23 cellular contexts compared by ENCODE assay signal in the genomic region with DNA sequence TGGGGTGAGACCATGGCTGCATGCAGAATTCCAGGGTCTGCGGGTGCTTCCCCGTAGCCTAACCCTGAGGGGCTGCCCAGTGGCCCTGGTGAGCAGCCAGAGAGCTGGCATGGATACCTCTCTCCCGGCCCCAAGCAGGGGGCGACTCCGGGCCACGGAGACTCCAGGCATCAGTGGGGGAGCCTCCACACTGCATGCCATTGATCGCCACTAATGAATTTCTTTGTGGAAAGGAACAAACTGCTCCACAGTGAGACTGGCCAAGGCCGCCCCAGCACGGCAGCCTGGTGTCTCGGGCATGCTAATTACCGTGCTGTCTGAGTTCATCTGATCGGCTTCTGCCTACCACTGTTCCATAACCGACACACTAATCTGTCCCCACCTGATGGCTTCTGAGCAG.
DNase-seq lines count a peak whose midpoint lies in the region; ATAC-seq and TF ChIP-seq lines count a peak whose summit lies in the region.
"Had no signal": no experiment of that assay in that cellular context is flagged by ENCODE, and none has a peak within 500 bp of the region (broad histone marks: within the 10 kb centered on the region; RNA-seq: fewer than 3 reads in every experiment).

No MANE protein-coding gene starts in this region.

- H3K27ac ChIP-seq in SK-N-SH (ENCODE audit: low read depth in 2 of 2, low read length in 1 of 2) (no peak overlapping the region; a peak in 1 of 4 replicates), layer of hippocampus (ENCODE audit: low read depth, low read length) (peak overlapping the region; percentile 44), coronary artery (no peak overlapping the region)
- H3K27ac ChIP-seq: epithelial cell of prostate, psoas muscle had no signal

- no peaks in the 10 kb centered on the region for H3K9me3 ChIP-seq in SK-N-SH
- H3K9me3 ChIP-seq: psoas muscle had no signal

- H3K4me1 ChIP-seq in SK-N-SH (ENCODE audit: control insufficient read depth in 1 of 2, insufficient read depth in 2 of 2, low read depth in 1 of 2, low read length in 1 of 2) = peaks cover 0 to 5% of the 10 kb centered on the region in 2 experiments; a peak in 2 of 4 replicates
- H3K4me1 ChIP-seq: psoas muscle had no signal

- H3K79me2 ChIP-seq in SK-N-SH (ENCODE audit: insufficient read depth) = no peaks in the 10 kb centered on the region

- TF ChIP-seq RAD21 in SK-N-SH (IDR thresholded peaks at IDR 0.05; ENCODE audit: low read length) = peak; percentile 20; the same call in 1 of the 2 replicates

- H3K4me3 Mint-ChIP-seq in brain = peak overlapping the region in 2 of 5 experiments; percentile 3 to 71
- H3K4me3 Mint-ChIP-seq: activated naive CD8-positive, alpha-beta T cell treated with anti-CD3 and anti-CD28 coated beads for 36 hours; activated T-cell treated with anti-CD3 and anti-CD28 coated beads, Interleukin-2, amount 50 U/mL, for 72 hours; B cell; memory B cell; naive thymus-derived CD8-positive, alpha-beta T cell; stimulated activated naive CD8-positive, alpha-beta T cell treated with anti-CD3 and anti-CD28 coated beads, Interleukin-15, Interleukin-2, amounts not matched to agents 100 ng/mL and 50 ng/mL, for 24 hours had no signal

- no peak for TF ChIP-seq POLR2A in lower leg skin (IDR thresholded peaks at IDR 0.05)

- peaks cover 3% of the 10 kb centered on the region for H3K27me3 Mint-ChIP-seq in brain

- H3K9me2 ChIP-seq in SK-N-SH = no peaks in the 10 kb centered on the region

- peak overlapping the region in 3 of 5 experiments; percentile 53 to 67 (median 54) for H3K27ac Mint-ChIP-seq in brain
- H3K27ac Mint-ChIP-seq: activated naive CD8-positive, alpha-beta T cell treated with anti-CD3 and anti-CD28 coated beads for 36 hours; activated T-cell treated with anti-CD3 and anti-CD28 coated beads, Interleukin-2, amount 50 U/mL, for 72 hours; B cell; memory B cell; stimulated activated naive CD8-positive, alpha-beta T cell treated with anti-CD3 and anti-CD28 coated beads, Interleukin-15, Interleukin-2, amounts not matched to agents 100 ng/mL and 50 ng/mL, for 24 hours had no signal

- CTCF ChIA-PET in SK-N-SH (lab: Yijun Ruan, JAX) = interaction anchor here (1.0 to 1.3 kb wide), 3 partner anchors 150 to 194 kb away, joined by 3 read pairs; no protein-coding TSS in a partner anchor

- peak; percentile 46 for DNase-seq in SK-N-SH
- DNase-seq in superior temporal gyrus (ENCODE audit: extremely low spot score) = peak; percentile 91
- DNase-seq in coronary artery (ENCODE audit: low spot score) = no peak
- DNase-seq in lower leg skin (ENCODE audit: low spot score in 2 of 2) = no peak
- DNase-seq: 8988T; activated naive CD8-positive, alpha-beta T cell treated with anti-CD3 and anti-CD28 coated beads for 36 hours; activated T-cell treated with anti-CD3 and anti-CD28 coated beads, Interleukin-2, amount 50 U/mL, for 72 hours; COR-L47; naive thymus-derived CD8-positive, alpha-beta T cell; NCI-H1105 treated with DMSO at 0.1 percent for 48 hours; NCI-H2081; NCI-H510A; psoas muscle; stimulated activated CD4-positive, alpha-beta T cell treated with anti-CD3 and anti-CD28 coated beads, Interleukin-4, amount 100 ng/mL, for 24 hours; T1000 had no signal

- H3K4me1 Mint-ChIP-seq in brain = peaks cover 19% of the 10 kb centered on the region
- H3K4me1 Mint-ChIP-seq: activated naive CD8-positive, alpha-beta T cell treated with anti-CD3 and anti-CD28 coated beads for 36 hours; B cell; memory B cell; naive thymus-derived CD8-positive, alpha-beta T cell had no signal

- no peaks in the 10 kb centered on the region for H3K36me3 Mint-ChIP-seq in brain
- H3K36me3 Mint-ChIP-seq: activated naive CD8-positive, alpha-beta T cell treated with anti-CD3 and anti-CD28 coated beads for 36 hours; memory B cell; naive thymus-derived CD8-positive, alpha-beta T cell had no signal

- H3F3A ChIP-seq in SK-N-SH (replicated peaks; ENCODE audit: insufficient read depth) = no peaks in the 10 kb centered on the region

- no peaks in the 10 kb centered on the region for H3K36me3 ChIP-seq in SK-N-SH (replicated peaks in 1 of 2; ENCODE audit: control insufficient read depth in 1 of 2, insufficient read depth in 2 of 2, low read length in 1 of 2)

- H2AFZ ChIP-seq in SK-N-SH (ENCODE audit: low read depth) = no peak overlapping the region

- intact Hi-C loops in lower leg skin (cut with DNase I; ENCODE audit: low total_unique reads) = no loop called here

- H4K20me1 ChIP-seq in SK-N-SH (ENCODE audit: insufficient read depth) = no peaks in the 10 kb centered on the region

- no peak overlapping the region for H3K4me2 ChIP-seq in SK-N-SH

- no peak overlapping the region for H3K4me3 ChIP-seq in SK-N-SH (ENCODE audit: low read depth in 2 of 2, low read length in 1 of 2)
- H3K4me3 ChIP-seq in coronary artery = no peak overlapping the region
- no peak overlapping the region for H3K4me3 ChIP-seq in lower leg skin (ENCODE audit: low read depth, poor library complexity, severe bottlenecking)
- H3K4me3 ChIP-seq: psoas muscle had no signal

- H3K9me3 Mint-ChIP-seq in brain = peaks cover 5 to 10% (median 6%) of the 10 kb centered on the region in 5 experiments
- H3K9me3 Mint-ChIP-seq: activated naive CD8-positive, alpha-beta T cell treated with anti-CD3 and anti-CD28 coated beads for 36 hours; activated T-cell treated with anti-CD3 and anti-CD28 coated beads, Interleukin-2, amount 50 U/mL, for 72 hours; stimulated activated naive CD8-positive, alpha-beta T cell treated with anti-CD3 and anti-CD28 coated beads, Interleukin-15, Interleukin-2, amounts not matched to agents 100 ng/mL and 50 ng/mL, for 24 hours had no signal

- WGBS in SK-N-SH (ENCODE audit: low lambda C conversion rate) = 44% methylated on average over 7 of the region's 13 CpGs
- WGBS in lower leg skin, 2 donors = 80 to 83% methylated on average over 11 to 12 of the region's 13 CpGs

- POLR2A ChIA-PET in SK-N-SH (lab: Yijun Ruan, JAX) = no interaction called here

- no peak for TF ChIP-seq EP300 in SK-N-SH (IDR thresholded peaks at IDR 0.05; ENCODE audit: borderline replicate concordance in 1 of 2, low read depth in 1 of 2, low read length in 1 of 2)

- ATAC-seq in SK-N-SH treated with all-trans-retinoic acid at 6 μM for 48 hours (no peak), HG02642 (IDR thresholded peaks at IDR 0.05; ENCODE audit: poor library complexity, unreplicated experiment) (no peak)
- ATAC-seq: activated T-cell treated with anti-CD3 and anti-CD28 coated beads, Interleukin-2, amount 50 U/mL, for 72 hours; naive thymus-derived CD8-positive, alpha-beta T cell; psoas muscle had no signal

- H3K9ac ChIP-seq in SK-N-SH = no peak overlapping the region

- TF ChIP-seq CTCF in SK-N-SH (IDR thresholded peaks at IDR 0.05) (no peak), brain (conservative IDR thresholded peaks at IDR 0.05) (no peak), coronary artery (IDR thresholded peaks at IDR 0.05) (no peak), lower leg skin (IDR thresholded peaks at IDR 0.05) (no peak)

- H3K27me3 ChIP-seq in SK-N-SH (ENCODE audit: insufficient read depth) (no peaks in the 10 kb centered on the region), layer of hippocampus (ENCODE audit: control insufficient read depth, insufficient read depth, low read length) (no peaks in the 10 kb centered on the region)

TF ChIP-seq in SK-N-SH, 30 proteins besides CTCF, POLR2A, EP300 and RAD21 (continues in another document):
- 0 out of 2 replicates have a peak, but pooled peaks have one; percentile 56 for TF ChIP-seq GATA2 (CRISPR knock-in tag; IDR thresholded peaks at IDR 0.05)
- TF ChIP-seq NFIC (IDR thresholded peaks at IDR 0.05; ENCODE audit: borderline replicate concordance) = no peak
- TF ChIP-seq, protein P1, sequence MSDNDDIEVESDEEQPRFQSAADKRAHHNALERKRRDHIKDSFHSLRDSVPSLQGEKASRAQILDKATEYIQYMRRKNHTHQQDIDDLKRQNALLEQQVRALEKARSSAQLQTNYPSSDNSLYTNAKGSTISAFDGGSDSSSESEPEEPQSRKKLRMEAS (IDR thresholded peaks at IDR 0.05; ENCODE audit: low read depth) = no peak

TF ChIP-seq in SK-N-SH treated with all-trans-retinoic acid at 6 μM for 48 hours, 23 proteins besides CTCF, POLR2A, EP300 and RAD21 (continues in another document):
- no peak for TF ChIP-seq ARNTL (CRISPR knock-in tag; IDR thresholded peaks at IDR 0.05; ENCODE audit: borderline replicate concordance, low read depth)
- no peak for TF ChIP-seq TCF4 (CRISPR knock-in tag; IDR thresholded peaks at IDR 0.05; ENCODE audit: borderline replicate concordance)
- no peak for TF ChIP-seq RARB (CRISPR knock-in tag; IDR thresholded peaks at IDR 0.05)
- TF ChIP-seq ZNF70 (CRISPR knock-in tag; IDR thresholded peaks at IDR 0.05) = no peak
- no peak for TF ChIP-seq GLIS3 (CRISPR knock-in tag; IDR thresholded peaks at IDR 0.05)
- no peak for TF ChIP-seq ISL1 (CRISPR knock-in tag; IDR thresholded peaks at IDR 0.05)
- TF ChIP-seq, protein P2, sequence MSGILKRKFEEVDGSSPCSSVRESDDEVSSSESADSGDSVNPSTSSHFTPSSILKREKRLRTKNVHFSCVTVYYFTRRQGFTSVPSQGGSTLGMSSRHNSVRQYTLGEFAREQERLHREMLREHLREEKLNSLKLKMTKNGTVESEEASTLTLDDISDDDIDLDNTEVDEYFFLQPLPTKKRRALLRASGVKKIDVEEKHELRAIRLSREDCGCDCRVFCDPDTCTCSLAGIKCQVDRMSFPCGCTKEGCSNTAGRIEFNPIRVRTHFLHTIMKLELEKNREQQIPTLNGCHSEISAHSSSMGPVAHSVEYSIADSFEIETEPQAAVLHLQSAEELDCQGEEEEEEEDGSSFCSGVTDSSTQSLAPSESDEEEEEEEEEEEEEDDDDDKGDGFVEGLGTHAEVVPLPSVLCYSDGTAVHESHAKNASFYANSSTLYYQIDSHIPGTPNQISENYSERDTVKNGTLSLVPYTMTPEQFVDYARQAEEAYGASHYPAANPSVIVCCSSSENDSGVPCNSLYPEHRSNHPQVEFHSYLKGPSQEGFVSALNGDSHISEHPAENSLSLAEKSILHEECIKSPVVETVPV (CRISPR knock-in tag; IDR thresholded peaks at IDR 0.05) = no peak
- TF ChIP-seq CSDC2 (CRISPR knock-in tag; IDR thresholded peaks at IDR 0.05) = no peak
- TF ChIP-seq, protein P3, sequence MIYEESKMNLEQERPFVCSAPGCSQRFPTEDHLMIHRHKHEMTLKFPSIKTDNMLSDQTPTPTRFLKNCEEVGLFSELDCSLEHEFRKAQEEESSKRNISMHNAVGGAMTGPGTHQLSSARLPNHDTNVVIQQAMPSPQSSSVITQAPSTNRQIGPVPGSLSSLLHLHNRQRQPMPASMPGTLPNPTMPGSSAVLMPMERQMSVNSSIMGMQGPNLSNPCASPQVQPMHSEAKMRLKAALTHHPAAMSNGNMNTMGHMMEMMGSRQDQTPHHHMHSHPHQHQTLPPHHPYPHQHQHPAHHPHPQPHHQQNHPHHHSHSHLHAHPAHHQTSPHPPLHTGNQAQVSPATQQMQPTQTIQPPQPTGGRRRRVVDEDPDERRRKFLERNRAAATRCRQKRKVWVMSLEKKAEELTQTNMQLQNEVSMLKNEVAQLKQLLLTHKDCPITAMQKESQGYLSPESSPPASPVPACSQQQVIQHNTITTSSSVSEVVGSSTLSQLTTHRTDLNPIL (CRISPR knock-in tag; IDR thresholded peaks at IDR 0.05; ENCODE audit: low read depth) = no peak
- no peak for TF ChIP-seq ZNF8 (CRISPR knock-in tag; IDR thresholded peaks at IDR 0.05)

Comparison
In these comparisons a context has a peak if more than half of its experiments do, and no peak if none do; other contexts are left out.
1. DNase-seq: peak in SK-N-SH (single experiment) and superior temporal gyrus (single experiment); none in coronary artery (single experiment) and lower leg skin (0 of 2).